In the genomic region with DNA sequence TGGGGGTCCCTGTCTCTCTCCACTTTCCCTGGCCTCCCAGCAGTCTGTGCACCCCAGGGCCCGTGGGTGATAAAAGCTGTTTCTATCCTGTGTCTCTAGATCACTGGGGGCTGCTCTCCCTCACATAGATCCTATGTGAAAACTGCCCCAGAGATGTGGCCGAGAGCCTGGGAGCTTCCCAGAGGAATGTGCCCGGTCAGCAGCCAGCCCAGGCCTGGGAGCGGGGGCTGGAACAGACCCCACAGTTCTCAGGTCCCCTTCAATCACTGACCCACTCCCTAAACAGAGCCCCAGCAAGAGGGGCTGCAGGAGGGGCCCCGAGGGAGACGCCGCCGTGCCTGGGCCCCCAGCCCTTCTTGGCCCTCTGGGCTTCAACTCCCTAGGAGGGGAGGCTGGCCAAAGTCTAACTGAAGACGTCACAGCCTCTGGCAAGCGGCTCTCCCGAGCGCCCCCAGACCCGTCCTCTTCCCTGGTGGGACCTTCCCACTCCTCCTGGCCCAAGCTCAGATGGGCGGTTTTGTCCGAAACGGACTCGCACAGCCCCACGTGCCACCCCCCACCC, we compare ENCODE assay signal across 11 cellular contexts.
DNase-seq lines count a peak whose midpoint lies in the region; FAIRE-seq and TF ChIP-seq lines count a peak whose summit lies in the region.
"Had no signal": no experiment of that assay in that cellular context is flagged by ENCODE, and none has a peak within 500 bp of the region (broad histone marks: within the 10 kb centered on the region; RNA-seq: fewer than 3 reads in every experiment).

No MANE protein-coding gene starts in this region.

- in situ Hi-C loops in astrocyte of the spinal cord (cut with HindIII; ENCODE audit: low sequenced_read_pairs), result no loop called here

- H3K4me3 ChIP-seq in astrocyte of the spinal cord (ENCODE audit: low read depth, low read length) (peak overlapping the region; percentile 77), skeletal muscle cell (ENCODE audit: low read depth, low read length) (peak overlapping the region; percentile 80)

- no peak for FAIRE-seq in D721Med (lab: Jason Lieb, UNC)

- peak; percentile 53 for DNase-seq in EL
- DNase-seq in astrocyte of the spinal cord (ENCODE audit: low read depth, low spot score), result no peak
- DNase-seq in iPS-NIHi11 (ENCODE audit: low spot score), result peak; percentile 28
- DNase-seq in skeletal muscle cell (ENCODE audit: low read depth), result no peak
- DNase-seq in activated CD4-positive, alpha-beta T cell treated with anti-CD3 and anti-CD28 coated beads, Interleukin-2, amount 50 U/mL, for 4 hours, result no peak
- DNase-seq in SW 1271 (lab: John Stamatoyannopoulos, UW), result no peak
- no peak for DNase-seq in D721Med (ENCODE audit: insufficient read length, low spot score)
- no peak for DNase-seq in NCI-H524 (lab: John Stamatoyannopoulos, UW)
- DNase-seq: activated T-cell treated with anti-CD3 and anti-CD28 coated beads, Interleukin-2, amount 50 U/mL, for 48 hours; foreskin keratinocyte; RPMI8226 had no signal

- no peak for TF ChIP-seq CTCF in astrocyte of the spinal cord (IDR thresholded peaks at IDR 0.05; ENCODE audit: low read depth, low read length)
- no peak for TF ChIP-seq CTCF in D721Med (IDR thresholded peaks at IDR 0.05; ENCODE audit: insufficient read depth, missing control alignments)

Comparison
In these comparisons a context has a peak if more than half of its experiments do, and no peak if none do; other contexts are left out.
1. DNase-seq: peak in EL (single experiment) and iPS-NIHi11 (single experiment); none in astrocyte of the spinal cord (single experiment), skeletal muscle cell (single experiment), activated CD4-positive, alpha-beta T cell treated with anti-CD3 and anti-CD28 coated beads, Interleukin-2, amount 50 U/mL, for 4 hours (0 of 2), SW 1271 (0 of 2), D721Med (single experiment) and NCI-H524 (0 of 2).